Comparison of ENCODE assay signal across 13 cellular contexts in the genomic region with DNA sequence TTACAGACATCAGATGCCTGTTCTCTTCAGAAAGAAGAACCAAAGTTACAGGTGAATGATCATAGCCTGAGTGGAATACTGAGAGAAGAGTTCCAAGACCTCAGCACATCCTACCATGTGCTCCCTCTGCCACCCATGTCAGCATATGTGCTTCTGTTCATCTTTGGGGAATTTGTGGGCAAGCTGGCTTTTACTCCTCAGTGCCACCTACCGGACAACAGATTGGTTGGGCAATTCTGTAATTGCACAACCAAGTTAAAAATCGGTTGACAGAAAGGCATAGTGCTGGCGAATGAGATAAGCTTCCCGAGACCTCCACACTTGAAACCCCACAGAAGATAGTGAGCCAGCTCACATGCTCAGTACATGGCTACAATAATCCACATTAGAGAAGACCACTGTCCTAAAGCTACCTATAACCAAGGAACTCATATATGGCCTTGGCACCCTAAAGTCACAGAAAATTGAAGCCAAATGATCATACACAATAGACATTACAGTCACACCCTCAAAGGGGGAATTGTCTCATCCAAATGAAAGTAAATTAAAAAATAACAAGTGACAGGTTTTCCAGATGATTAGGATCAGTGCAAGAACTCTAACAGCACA.
DNase-seq lines count a peak whose midpoint lies in the region; ATAC-seq and TF ChIP-seq lines count a peak whose summit lies in the region.
"Had no signal": no experiment of that assay in that cellular context is flagged by ENCODE, and none has a peak within 500 bp of the region (broad histone marks: within the 10 kb centered on the region; RNA-seq: fewer than 3 reads in every experiment).

No MANE protein-coding gene starts in this region.

- no peak for DNase-seq in GM10248 (ENCODE audit: extremely low spot score)
- DNase-seq in Jurkat, Clone E6-1 (ENCODE audit: low read depth, low spot score) = peak; percentile 16
- DNase-seq in UCSD-AML1 (lab: John Stamatoyannopoulos, UW; ENCODE audit: unreplicated experiment) = peak; percentile 9
- DNase-seq in kidney tubule cell (ENCODE audit: low spot score) = peak; percentile 5
- DNase-seq in SK-N-DZ (ENCODE audit: low spot score) = no peak
- DNase-seq in GDM1 (lab: John Stamatoyannopoulos, UW) = no peak
- DNase-seq: activated T-cell treated with anti-CD3 and anti-CD28 coated beads, Interleukin-2, amount 50 U/mL, for 4 hours; CD4-positive, alpha-beta memory T cell; NCI-H2171; stimulated activated naive CD4-positive, alpha-beta T cell; T-helper 2 cell had no signal

- H3K4me3 ChIP-seq in Jurkat, Clone E6-1 (ENCODE audit: low read length) = no peak overlapping the region

- no peak for TF ChIP-seq POLR2A in GM18505 (IDR thresholded peaks at IDR 0.05; ENCODE audit: borderline replicate concordance, extremely low read depth, insufficient read depth, insufficient read length)

- CTCF ChIA-PET in GM10248 (lab: Yijun Ruan, JAX) = interaction anchor here (1.1 to 2.6 kb wide), 5 partner anchors 9 to 39 kb away, joined by 3 to 10 read pairs (median 3); no protein-coding TSS in a partner anchor

- TF ChIP-seq CTCF in GM10248 (IDR thresholded peaks at IDR 0.05; ENCODE audit: control extremely low read depth, extremely low read depth, low read depth, missing control alignments) = peak; percentile 30

- ATAC-seq in GM18505 (IDR thresholded peaks at IDR 0.05; ENCODE audit: unreplicated experiment) = no peak
- no peak for ATAC-seq in HG03280 (IDR thresholded peaks at IDR 0.05; ENCODE audit: unreplicated experiment)
- ATAC-seq: activated T-cell treated with anti-CD3 and anti-CD28 coated beads, Interleukin-2, amount 50 U/mL, for 4 hours had no signal

- POLR2A ChIA-PET in GM10248 (lab: Yijun Ruan, JAX) = no interaction called here

Comparison
In these comparisons a context has a peak if more than half of its experiments do, and no peak if none do; other contexts are left out.
1. DNase-seq: peak in Jurkat, Clone E6-1 (single experiment), UCSD-AML1 (single experiment) and kidney tubule cell (single experiment); none in GM10248 (single experiment), SK-N-DZ (single experiment) and GDM1 (single experiment).